2 cellular contexts compared by ENCODE assay signal in the genomic region with DNA sequence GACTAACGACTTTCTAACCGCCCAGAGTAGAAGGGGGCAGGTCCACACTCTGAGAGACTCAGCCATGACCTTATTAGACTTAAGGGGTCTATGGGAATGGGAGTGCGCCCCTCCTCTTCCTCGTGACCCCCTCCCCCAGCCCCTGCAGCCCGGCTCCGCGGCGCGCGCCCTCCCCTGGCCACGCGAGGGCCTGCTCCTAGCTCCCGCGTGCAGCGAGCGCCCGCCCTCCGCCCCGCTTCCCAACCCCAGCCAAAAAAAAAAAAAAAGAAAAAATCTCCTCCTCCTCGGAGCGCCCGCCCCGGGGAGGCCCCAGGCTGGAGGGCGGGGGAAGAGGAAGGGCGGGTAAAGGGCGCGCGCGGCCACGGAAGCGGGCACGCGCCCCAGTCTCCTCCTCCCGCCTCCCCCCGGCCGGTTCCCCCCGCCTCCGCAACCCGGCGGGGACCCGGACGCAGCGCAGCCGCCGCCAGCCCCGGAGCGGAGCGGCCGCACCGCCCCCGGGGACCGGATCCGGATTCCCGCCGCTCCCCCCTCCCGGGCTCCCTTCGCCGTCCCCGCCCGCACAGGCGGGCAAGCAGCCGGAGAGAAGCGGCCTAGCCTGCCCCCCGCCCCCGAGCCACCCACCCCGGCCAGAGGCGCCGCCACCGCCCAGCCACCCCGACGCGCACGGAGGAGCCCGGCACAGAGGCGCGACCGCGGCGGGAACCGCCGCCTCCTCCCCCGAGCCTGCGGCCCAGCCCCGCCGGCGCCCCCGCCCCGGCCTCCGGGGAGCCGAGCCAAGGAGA.
TF ChIP-seq lines count a peak whose summit lies in the region.

No MANE protein-coding gene starts in this region.

TF ChIP-seq in HCT116, 20 proteins besides CTCF, POLR2A, EP300 and RAD21 (continued from another document):
- TF ChIP-seq, protein P1, sequence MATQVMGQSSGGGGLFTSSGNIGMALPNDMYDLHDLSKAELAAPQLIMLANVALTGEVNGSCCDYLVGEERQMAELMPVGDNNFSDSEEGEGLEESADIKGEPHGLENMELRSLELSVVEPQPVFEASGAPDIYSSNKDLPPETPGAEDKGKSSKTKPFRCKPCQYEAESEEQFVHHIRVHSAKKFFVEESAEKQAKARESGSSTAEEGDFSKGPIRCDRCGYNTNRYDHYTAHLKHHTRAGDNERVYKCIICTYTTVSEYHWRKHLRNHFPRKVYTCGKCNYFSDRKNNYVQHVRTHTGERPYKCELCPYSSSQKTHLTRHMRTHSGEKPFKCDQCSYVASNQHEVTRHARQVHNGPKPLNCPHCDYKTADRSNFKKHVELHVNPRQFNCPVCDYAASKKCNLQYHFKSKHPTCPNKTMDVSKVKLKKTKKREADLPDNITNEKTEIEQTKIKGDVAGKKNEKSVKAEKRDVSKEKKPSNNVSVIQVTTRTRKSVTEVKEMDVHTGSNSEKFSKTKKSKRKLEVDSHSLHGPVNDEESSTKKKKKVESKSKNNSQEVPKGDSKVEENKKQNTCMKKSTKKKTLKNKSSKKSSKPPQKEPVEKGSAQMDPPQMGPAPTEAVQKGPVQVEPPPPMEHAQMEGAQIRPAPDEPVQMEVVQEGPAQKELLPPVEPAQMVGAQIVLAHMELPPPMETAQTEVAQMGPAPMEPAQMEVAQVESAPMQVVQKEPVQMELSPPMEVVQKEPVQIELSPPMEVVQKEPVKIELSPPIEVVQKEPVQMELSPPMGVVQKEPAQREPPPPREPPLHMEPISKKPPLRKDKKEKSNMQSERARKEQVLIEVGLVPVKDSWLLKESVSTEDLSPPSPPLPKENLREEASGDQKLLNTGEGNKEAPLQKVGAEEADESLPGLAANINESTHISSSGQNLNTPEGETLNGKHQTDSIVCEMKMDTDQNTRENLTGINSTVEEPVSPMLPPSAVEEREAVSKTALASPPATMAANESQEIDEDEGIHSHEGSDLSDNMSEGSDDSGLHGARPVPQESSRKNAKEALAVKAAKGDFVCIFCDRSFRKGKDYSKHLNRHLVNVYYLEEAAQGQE (IDR thresholded peaks at IDR 0.05; ENCODE audit: low read depth) = no peak
- TF ChIP-seq TCF7L2 (IDR thresholded peaks at IDR 0.05; ENCODE audit: borderline replicate concordance, extremely low read depth, insufficient read depth, insufficient read length) = no peak
- TF ChIP-seq, protein P2, sequence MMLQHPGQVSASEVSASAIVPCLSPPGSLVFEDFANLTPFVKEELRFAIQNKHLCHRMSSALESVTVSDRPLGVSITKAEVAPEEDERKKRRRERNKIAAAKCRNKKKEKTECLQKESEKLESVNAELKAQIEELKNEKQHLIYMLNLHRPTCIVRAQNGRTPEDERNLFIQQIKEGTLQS (IDR thresholded peaks at IDR 0.05) = no peak
- TF ChIP-seq, protein P3, sequence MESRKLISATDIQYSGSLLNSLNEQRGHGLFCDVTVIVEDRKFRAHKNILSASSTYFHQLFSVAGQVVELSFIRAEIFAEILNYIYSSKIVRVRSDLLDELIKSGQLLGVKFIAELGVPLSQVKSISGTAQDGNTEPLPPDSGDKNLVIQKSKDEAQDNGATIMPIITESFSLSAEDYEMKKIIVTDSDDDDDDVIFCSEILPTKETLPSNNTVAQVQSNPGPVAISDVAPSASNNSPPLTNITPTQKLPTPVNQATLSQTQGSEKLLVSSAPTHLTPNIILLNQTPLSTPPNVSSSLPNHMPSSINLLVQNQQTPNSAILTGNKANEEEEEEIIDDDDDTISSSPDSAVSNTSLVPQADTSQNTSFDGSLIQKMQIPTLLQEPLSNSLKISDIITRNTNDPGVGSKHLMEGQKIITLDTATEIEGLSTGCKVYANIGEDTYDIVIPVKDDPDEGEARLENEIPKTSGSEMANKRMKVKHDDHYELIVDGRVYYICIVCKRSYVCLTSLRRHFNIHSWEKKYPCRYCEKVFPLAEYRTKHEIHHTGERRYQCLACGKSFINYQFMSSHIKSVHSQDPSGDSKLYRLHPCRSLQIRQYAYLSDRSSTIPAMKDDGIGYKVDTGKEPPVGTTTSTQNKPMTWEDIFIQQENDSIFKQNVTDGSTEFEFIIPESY (IDR thresholded peaks at IDR 0.05; ENCODE audit: extremely low read depth, insufficient replicate concordance, low read length) = no peak
- no peak for TF ChIP-seq FOSL1 (IDR thresholded peaks at IDR 0.05; ENCODE audit: low read depth)
- TF ChIP-seq CBX3 (IDR thresholded peaks at IDR 0.05; ENCODE audit: low read depth) = no peak
- TF ChIP-seq EZH2 (IDR thresholded peaks at IDR 0.05) = no peak
- TF ChIP-seq ELF1 (IDR thresholded peaks at IDR 0.05; ENCODE audit: borderline replicate concordance, low read depth) = no peak
- TF ChIP-seq YY1 (IDR thresholded peaks at IDR 0.05; ENCODE audit: extremely low read depth, insufficient replicate concordance, low read depth, low read length) = no peak
- TF ChIP-seq ZFX (IDR thresholded peaks at IDR 0.05) = no peak
- peak; percentile 78 for TF ChIP-seq EGR1 (IDR thresholded peaks at IDR 0.05; ENCODE audit: low read depth)
- no peak for TF ChIP-seq SIN3A (IDR thresholded peaks at IDR 0.05; ENCODE audit: low read depth)
- no peak for TF ChIP-seq CEBPB (IDR thresholded peaks at IDR 0.05; ENCODE audit: low read depth)
- no peak for TF ChIP-seq EZH2phosphoT487 (IDR thresholded peaks at IDR 0.05; ENCODE audit: borderline replicate concordance)
- TF ChIP-seq, protein P4, sequence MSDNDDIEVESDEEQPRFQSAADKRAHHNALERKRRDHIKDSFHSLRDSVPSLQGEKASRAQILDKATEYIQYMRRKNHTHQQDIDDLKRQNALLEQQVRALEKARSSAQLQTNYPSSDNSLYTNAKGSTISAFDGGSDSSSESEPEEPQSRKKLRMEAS (IDR thresholded peaks at IDR 0.05) = peak; percentile 59

TF ChIP-seq in SK-N-SH treated with all-trans-retinoic acid at 6 μM for 48 hours, 23 proteins besides CTCF, POLR2A, EP300 and RAD21 (continued from another document):
- TF ChIP-seq, protein P5, sequence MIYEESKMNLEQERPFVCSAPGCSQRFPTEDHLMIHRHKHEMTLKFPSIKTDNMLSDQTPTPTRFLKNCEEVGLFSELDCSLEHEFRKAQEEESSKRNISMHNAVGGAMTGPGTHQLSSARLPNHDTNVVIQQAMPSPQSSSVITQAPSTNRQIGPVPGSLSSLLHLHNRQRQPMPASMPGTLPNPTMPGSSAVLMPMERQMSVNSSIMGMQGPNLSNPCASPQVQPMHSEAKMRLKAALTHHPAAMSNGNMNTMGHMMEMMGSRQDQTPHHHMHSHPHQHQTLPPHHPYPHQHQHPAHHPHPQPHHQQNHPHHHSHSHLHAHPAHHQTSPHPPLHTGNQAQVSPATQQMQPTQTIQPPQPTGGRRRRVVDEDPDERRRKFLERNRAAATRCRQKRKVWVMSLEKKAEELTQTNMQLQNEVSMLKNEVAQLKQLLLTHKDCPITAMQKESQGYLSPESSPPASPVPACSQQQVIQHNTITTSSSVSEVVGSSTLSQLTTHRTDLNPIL (CRISPR knock-in tag; IDR thresholded peaks at IDR 0.05; ENCODE audit: low read depth) = no peak
- TF ChIP-seq PPARA (CRISPR knock-in tag; IDR thresholded peaks at IDR 0.05; ENCODE audit: borderline replicate concordance) = no peak
- TF ChIP-seq GLIS3 (CRISPR knock-in tag; IDR thresholded peaks at IDR 0.05) = no peak
- no peak for TF ChIP-seq TCF4 (CRISPR knock-in tag; IDR thresholded peaks at IDR 0.05; ENCODE audit: borderline replicate concordance)
- TF ChIP-seq ZNF8 (CRISPR knock-in tag; IDR thresholded peaks at IDR 0.05) = no peak
- TF ChIP-seq, protein P6, sequence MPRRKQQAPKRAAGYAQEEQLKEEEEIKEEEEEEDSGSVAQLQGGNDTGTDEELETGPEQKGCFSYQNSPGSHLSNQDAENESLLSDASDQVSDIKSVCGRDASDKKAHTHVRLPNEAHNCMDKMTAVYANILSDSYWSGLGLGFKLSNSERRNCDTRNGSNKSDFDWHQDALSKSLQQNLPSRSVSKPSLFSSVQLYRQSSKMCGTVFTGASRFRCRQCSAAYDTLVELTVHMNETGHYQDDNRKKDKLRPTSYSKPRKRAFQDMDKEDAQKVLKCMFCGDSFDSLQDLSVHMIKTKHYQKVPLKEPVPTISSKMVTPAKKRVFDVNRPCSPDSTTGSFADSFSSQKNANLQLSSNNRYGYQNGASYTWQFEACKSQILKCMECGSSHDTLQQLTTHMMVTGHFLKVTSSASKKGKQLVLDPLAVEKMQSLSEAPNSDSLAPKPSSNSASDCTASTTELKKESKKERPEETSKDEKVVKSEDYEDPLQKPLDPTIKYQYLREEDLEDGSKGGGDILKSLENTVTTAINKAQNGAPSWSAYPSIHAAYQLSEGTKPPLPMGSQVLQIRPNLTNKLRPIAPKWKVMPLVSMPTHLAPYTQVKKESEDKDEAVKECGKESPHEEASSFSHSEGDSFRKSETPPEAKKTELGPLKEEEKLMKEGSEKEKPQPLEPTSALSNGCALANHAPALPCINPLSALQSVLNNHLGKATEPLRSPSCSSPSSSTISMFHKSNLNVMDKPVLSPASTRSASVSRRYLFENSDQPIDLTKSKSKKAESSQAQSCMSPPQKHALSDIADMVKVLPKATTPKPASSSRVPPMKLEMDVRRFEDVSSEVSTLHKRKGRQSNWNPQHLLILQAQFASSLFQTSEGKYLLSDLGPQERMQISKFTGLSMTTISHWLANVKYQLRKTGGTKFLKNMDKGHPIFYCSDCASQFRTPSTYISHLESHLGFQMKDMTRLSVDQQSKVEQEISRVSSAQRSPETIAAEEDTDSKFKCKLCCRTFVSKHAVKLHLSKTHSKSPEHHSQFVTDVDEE (CRISPR knock-in tag; IDR thresholded peaks at IDR 0.05) = no peak
- TF ChIP-seq ARNTL (CRISPR knock-in tag; IDR thresholded peaks at IDR 0.05; ENCODE audit: borderline replicate concordance, low read depth) = no peak
- TF ChIP-seq RARB (CRISPR knock-in tag; IDR thresholded peaks at IDR 0.05) = no peak
- TF ChIP-seq ZFP30 (CRISPR knock-in tag; IDR thresholded peaks at IDR 0.05) = no peak
TF ChIP-seq in SK-N-SH treated with all-trans-retinoic acid at 6 μM for 48 hours: peak in this region for 0.
